Comparison of ENCODE assay signal across 8 cellular contexts in genomic region chrX:46446727-46447378, GRCh38.
A peak's percentile ranks its signal among the peaks of the same experiment; 100 is the strongest.
DNase-seq lines count a peak whose midpoint lies in the region; ATAC-seq and TF ChIP-seq lines count a peak whose summit lies in the region.

No MANE protein-coding gene starts in this region.

- TF ChIP-seq CTCF in heart right ventricle (IDR thresholded peaks at IDR 0.05) = no peak
- no peak for TF ChIP-seq CTCF in type B pancreatic cell (conservative IDR thresholded peaks at IDR 0.05)

- H3K27me3 Mint-ChIP-seq in type B pancreatic cell = no peaks in the 10 kb centered on the region

- peaks cover 4% of the 10 kb centered on the region for H3K36me3 Mint-ChIP-seq in type B pancreatic cell

- peak overlapping the region; percentile 91 for H3K4me3 Mint-ChIP-seq in type B pancreatic cell

- H3K27me3 ChIP-seq in adipocyte (replicated peaks; ENCODE audit: control insufficient read depth, insufficient read depth, low read length) (peaks cover 3% of the 10 kb centered on the region), heart right ventricle (peaks cover 0 to 5% (median 0%) of the 10 kb centered on the region in 7 donors)

- ATAC-seq in HG02588 (IDR thresholded peaks at IDR 0.05; ENCODE audit: unreplicated experiment) = peak; percentile 87
- peak; percentile 98 to 100 (median 99) for ATAC-seq in heart right ventricle

- peaks cover 4% of the 10 kb centered on the region for H3K9me3 ChIP-seq in adipocyte (ENCODE audit: control insufficient read depth, low read length)
- no peaks in the 10 kb centered on the region for H3K9me3 ChIP-seq in heart right ventricle

- intact Hi-C loops in heart right ventricle (cut with DNase I) = loop anchor here in 1 of 10 donors (10.0 kb wide), 1 partner anchor 98 kb away; the partner anchor contains the start of gene ZNF674
- intact Hi-C loops in posterior cingulate gyrus (cut with DNase I) = no loop called here

- peak overlapping the region; percentile 89 for H3K4me3 ChIP-seq in adipocyte (ENCODE audit: low read length)
- peak overlapping the region; percentile 41 to 79 (median 69) for H3K4me3 ChIP-seq in heart right ventricle

- WGBS in heart right ventricle, 2 donors = 0% methylated on average over 50 of the region's 51 CpGs

- H3K4me1 ChIP-seq in adipocyte (ENCODE audit: control insufficient read depth, insufficient read depth, low read length) = peaks cover 11% of the 10 kb centered on the region
- peaks cover 0 to 13% (median 0%) of the 10 kb centered on the region in 9 donors for H3K4me1 ChIP-seq in heart right ventricle

- peak overlapping the region; percentile 80 for H3K27ac Mint-ChIP-seq in type B pancreatic cell

- DNase-seq in NCI-H1048 (lab: John Stamatoyannopoulos, UW) = peak; percentile 6
- DNase-seq in SW 1271 (lab: John Stamatoyannopoulos, UW) = peak; percentile 39 to 41
- DNase-seq in adipocyte (ENCODE audit: low read depth) = peak; percentile 82
- peak; percentile 87 to 89 for DNase-seq in heart right ventricle
- DNase-seq in posterior cingulate gyrus = peak; percentile 72 to 97 (median 81)
- peak; percentile 82 for DNase-seq in type B pancreatic cell (ENCODE audit: extremely low spot score, unreplicated experiment)

- no peaks in the 10 kb centered on the region for H3K9me3 Mint-ChIP-seq in type B pancreatic cell

- peak overlapping the region; percentile 91 for H3K9ac ChIP-seq in adipocyte (ENCODE audit: low read length)

- TF ChIP-seq POLR2A in GM10847 (IDR thresholded peaks at IDR 0.05; ENCODE audit: extremely low read depth, insufficient read length) = peak; percentile 55

- H3K36me3 ChIP-seq in adipocyte (ENCODE audit: control insufficient read depth, insufficient read depth, low read length, severe bottlenecking) (peaks cover 20% of the 10 kb centered on the region), heart right ventricle (peaks cover 0 to 36% (median 0%) of the 10 kb centered on the region in 9 donors)

- H3K27ac ChIP-seq in heart right ventricle = peak overlapping the region in 9 of 10 donors; percentile 80 to 94 (median 88)

- peaks cover 7% of the 10 kb centered on the region for H3K4me1 Mint-ChIP-seq in type B pancreatic cell (ENCODE audit: unreplicated experiment)

Comparison
In these comparisons a context has a peak if more than half of its experiments do, and no peak if none do; other contexts are left out.
1. Peak in every context shown above with its lines: DNase-seq, ATAC-seq, H3K4me3 ChIP-seq and H3K27ac ChIP-seq.
2. DNase-seq: peak in every context shown above with its lines; median percentile 88 in heart right ventricle; 82 in adipocyte; 82 in type B pancreatic cell; 81 in posterior cingulate gyrus; 40 in SW 1271; 6 in NCI-H1048.